ENCODE assay signal across 11 cellular contexts in genomic region chr5:154311362-154311761, GRCh38.
DNase-seq lines count a peak whose midpoint lies in the region; ATAC-seq and TF ChIP-seq lines count a peak whose summit lies in the region.
"Had no signal": no experiment of that assay in that cellular context is flagged by ENCODE, and none has a peak within 500 bp of the region (broad histone marks: within the 10 kb centered on the region; RNA-seq: fewer than 3 reads in every experiment).

No MANE protein-coding gene starts in this region.

- H3K79me2 ChIP-seq in Karpas-422 (ENCODE audit: low read length): no peaks in the 10 kb centered on the region
- H3K79me2 ChIP-seq in hepatocyte: no peaks in the 10 kb centered on the region

- H3K4me1 ChIP-seq in Karpas-422 (ENCODE audit: low read length) (no peaks in the 10 kb centered on the region), mucosa of descending colon (ENCODE audit: low read depth) (no peaks in the 10 kb centered on the region), hepatocyte (ENCODE audit: insufficient read depth) (no peaks in the 10 kb centered on the region)

- H3K27me3 ChIP-seq in Karpas-422 (ENCODE audit: low read length) (no peaks in the 10 kb centered on the region), hepatocyte (no peaks in the 10 kb centered on the region)
- H3K27me3 ChIP-seq: pancreas had no signal

- 87% methylated on average over 5 of the region's 5 CpGs for WGBS in hepatocyte (ENCODE audit: low lambda C conversion rate, missing lambda C conversion rate)

- no peaks in the 10 kb centered on the region for H3K36me3 ChIP-seq in Karpas-422 (ENCODE audit: insufficient read depth, low read length)
- H3K36me3 ChIP-seq in mucosa of descending colon (ENCODE audit: low read depth): no peaks in the 10 kb centered on the region
- H3K36me3 ChIP-seq in hepatocyte (replicated peaks; ENCODE audit: insufficient read depth, low read depth): no peaks in the 10 kb centered on the region
- H3K36me3 ChIP-seq: pancreas, WERI-Rb-1 had no signal

- H3K4me3 Mint-ChIP-seq in activated CD4-positive, alpha-beta T cell treated with anti-CD3 and anti-CD28 coated beads, Interleukin-2, amount 10 ng/mL, durations not matched to agents 24 days and 14 days: no peak overlapping the region

- H3K9me3 ChIP-seq in Karpas-422 (ENCODE audit: low read length): no peaks in the 10 kb centered on the region
- no peaks in the 10 kb centered on the region for H3K9me3 ChIP-seq in mucosa of descending colon
- H3K9me3 ChIP-seq in hepatocyte (ENCODE audit: low read depth): no peaks in the 10 kb centered on the region
- H3K9me3 ChIP-seq: pancreas had no signal

- peaks cover 23% of the 10 kb centered on the region for H3K36me3 Mint-ChIP-seq in activated CD4-positive, alpha-beta T cell treated with anti-CD3 and anti-CD28 coated beads, Interleukin-2, amount 10 ng/mL, durations not matched to agents 24 days and 14 days (ENCODE audit: low read depth)

- TF ChIP-seq CTCF in mucosa of descending colon (IDR thresholded peaks at IDR 0.05): no peak
- TF ChIP-seq CTCF in hepatocyte (IDR thresholded peaks at IDR 0.05; ENCODE audit: poor library complexity): no peak

- intact Hi-C loops in activated CD4-positive, alpha-beta T cell treated with anti-CD3 and anti-CD28 coated beads, Interleukin-2, amount 10 ng/mL, durations not matched to agents 24 days and 14 days (cut with micrococcal nuclease): loop anchor here (5.0 kb wide), 2 partner anchors 34 to 114 kb away; no protein-coding TSS in a partner anchor
- intact Hi-C loops in mucosa of descending colon (cut with DNase I, micrococcal nuclease): no loop called here

- H3K9me2 ChIP-seq in Karpas-422 (replicated peaks; ENCODE audit: insufficient read depth, low read length): no peaks in the 10 kb centered on the region
- H3K9me2 ChIP-seq in hepatocyte (replicated peaks; ENCODE audit: insufficient read depth): no peaks in the 10 kb centered on the region

- H2AFZ ChIP-seq in Karpas-422 (ENCODE audit: low read length) (no peak overlapping the region), hepatocyte (no peak overlapping the region)

- H3K27ac ChIP-seq in Karpas-422 (ENCODE audit: low read length) (no peak overlapping the region), hepatocyte (no peak overlapping the region)
- H3K27ac ChIP-seq: pancreas, WERI-Rb-1 had no signal

- H3K4me2 ChIP-seq in Karpas-422 (ENCODE audit: low read depth, low read length, poor library complexity, severe bottlenecking): no peak overlapping the region
- H3K4me2 ChIP-seq in hepatocyte: no peak overlapping the region

- no peak overlapping the region for H3K9ac ChIP-seq in Karpas-422 (ENCODE audit: low read length)

- ATAC-seq in HG02885 (IDR thresholded peaks at IDR 0.05; ENCODE audit: poor library complexity, unreplicated experiment) (peak; percentile 73), mucosa of descending colon (no peak)
- ATAC-seq: pancreas, PC-3 had no signal

- no peaks in the 10 kb centered on the region for H3K27me3 Mint-ChIP-seq in activated CD4-positive, alpha-beta T cell treated with anti-CD3 and anti-CD28 coated beads, Interleukin-2, amount 10 ng/mL, durations not matched to agents 24 days and 14 days

- DNase-seq in activated CD4-positive, alpha-beta T cell treated with anti-CD3 and anti-CD28 coated beads, Interleukin-2, amount 10 ng/mL, durations not matched to agents 24 days and 14 days: no peak
- DNase-seq in activated CD4-positive, alpha-beta T cell treated with anti-CD3 and anti-CD28 coated beads for 1 hour: no peak
- peak; percentile 53 for DNase-seq in SKM-1 treated with dmso at 0.1 percent for 144 hours (lab: John Stamatoyannopoulos, UW; ENCODE audit: unreplicated experiment)
- peak; percentile 13 for DNase-seq in renal cortical epithelial cell (ENCODE audit: low read depth)
- DNase-seq in Karpas-422: no peak
- no peak for DNase-seq in mucosa of descending colon
- no peak for DNase-seq in hepatocyte (ENCODE audit: low spot score)
- DNase-seq: pancreas, PC-3, WERI-Rb-1 had no signal

- no peaks in the 10 kb centered on the region for H3K9me3 Mint-ChIP-seq in activated CD4-positive, alpha-beta T cell treated with anti-CD3 and anti-CD28 coated beads, Interleukin-2, amount 10 ng/mL, durations not matched to agents 24 days and 14 days

- no peak overlapping the region for H3K4me3 ChIP-seq in Karpas-422 (ENCODE audit: low read length)
- no peak overlapping the region for H3K4me3 ChIP-seq in mucosa of descending colon
- no peak overlapping the region for H3K4me3 ChIP-seq in hepatocyte
- H3K4me3 ChIP-seq: pancreas had no signal

- peaks cover 29% of the 10 kb centered on the region for H3K4me1 Mint-ChIP-seq in activated CD4-positive, alpha-beta T cell treated with anti-CD3 and anti-CD28 coated beads, Interleukin-2, amount 10 ng/mL, durations not matched to agents 24 days and 14 days

- H3K27ac Mint-ChIP-seq in activated CD4-positive, alpha-beta T cell treated with anti-CD3 and anti-CD28 coated beads, Interleukin-2, amount 10 ng/mL, durations not matched to agents 24 days and 14 days: peak overlapping the region; percentile 14

- H4K20me1 ChIP-seq in Karpas-422 (ENCODE audit: insufficient read depth, low read depth, low read length) (no peaks in the 10 kb centered on the region), hepatocyte (ENCODE audit: insufficient read depth, poor library complexity, severe bottlenecking) (no peaks in the 10 kb centered on the region)

Comparison
In these comparisons a context has a peak if more than half of its experiments do, and no peak if none do; other contexts are left out.
1. DNase-seq: peak in SKM-1 treated with dmso at 0.1 percent for 144 hours (single experiment) and renal cortical epithelial cell (single experiment); none in activated CD4-positive, alpha-beta T cell treated with anti-CD3 and anti-CD28 coated beads, Interleukin-2, amount 10 ng/mL, durations not matched to agents 24 days and 14 days (single experiment), activated CD4-positive, alpha-beta T cell treated with anti-CD3 and anti-CD28 coated beads for 1 hour (single experiment), Karpas-422 (single experiment), mucosa of descending colon (0 of 3) and hepatocyte (single experiment).